1 cellular context compared by ENCODE assay signal in the genomic region with DNA sequence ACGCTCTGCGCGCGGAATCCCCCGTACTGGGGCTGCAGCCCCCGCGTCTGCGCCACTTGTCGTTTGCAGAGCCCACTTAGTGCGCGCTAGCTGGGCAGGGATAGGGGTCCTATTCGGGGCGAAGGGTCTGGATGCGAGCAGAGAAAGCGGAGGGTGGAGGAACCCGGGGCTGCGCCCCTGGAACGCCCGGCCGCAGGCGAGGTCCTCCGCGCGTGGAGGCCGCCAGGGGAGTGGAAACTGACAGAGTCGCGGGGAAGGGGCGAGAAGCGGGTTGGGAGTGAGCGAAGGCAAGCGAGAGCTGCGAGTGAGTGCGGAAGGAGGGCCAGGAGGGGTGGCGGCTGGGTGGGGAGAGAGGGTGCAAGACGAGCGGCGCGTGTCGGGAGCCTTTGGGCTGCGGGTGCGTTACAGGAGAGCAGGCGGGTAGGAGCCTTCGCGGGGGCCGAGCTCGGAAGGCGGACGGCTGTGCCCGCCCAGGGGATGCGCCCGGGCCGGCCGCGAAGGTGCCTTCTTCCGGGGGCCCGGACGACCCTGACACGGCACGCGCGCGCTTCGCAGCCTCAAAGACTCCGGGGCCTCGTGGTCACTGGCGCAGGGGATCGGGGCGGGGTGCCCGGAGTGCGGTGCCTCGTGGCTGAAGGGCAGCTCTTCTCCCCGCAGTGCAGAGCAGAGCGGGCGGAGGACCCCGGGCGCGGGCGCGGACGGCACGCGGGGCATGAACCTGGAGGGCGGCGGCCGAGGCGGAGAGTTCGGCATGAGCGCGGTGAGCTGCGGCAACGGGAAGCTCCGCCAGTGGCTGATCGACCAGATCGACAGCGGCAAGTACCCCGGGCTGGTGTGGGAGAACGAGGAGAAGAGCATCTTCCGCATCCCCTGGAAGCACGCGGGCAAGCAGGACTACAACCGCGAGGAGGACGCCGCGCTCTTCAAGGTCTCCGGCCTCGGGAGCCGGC.
TF ChIP-seq lines count a peak whose summit lies in the region.

No MANE protein-coding gene starts in this region.

TF ChIP-seq in GM23338, 12 proteins besides CTCF, POLR2A, EP300 and RAD21 (continued from another document):
- TF ChIP-seq ZNF462 (CRISPR knock-in tag; IDR thresholded peaks at IDR 0.05) = no peak
TF ChIP-seq in GM23338: peak in this region for 2.
